9 cellular contexts compared by ENCODE assay signal in genomic region chr20:37669773-37670236, GRCh38. TPM values are rescaled to one million over a fixed set of nuclear protein-coding genes. Genes with fewer than 3 reads are reported as not detected.
DNase-seq lines count a peak whose midpoint lies in the region; ATAC-seq, FAIRE-seq and TF ChIP-seq lines count a peak whose summit lies in the region.
"Had no signal": no experiment of that assay in that cellular context is flagged by ENCODE, and none has a peak within 500 bp of the region (broad histone marks: within the 10 kb centered on the region; RNA-seq: fewer than 3 reads in every experiment).

No MANE protein-coding gene starts in this region.

- no peak overlapping the region for H3K9ac ChIP-seq in H1 (replicated peaks in 1 of 4; ENCODE audit: extremely low read depth in 1 of 4, low read depth in 3 of 4, low read length in 3 of 4)

- no peak for TF ChIP-seq EP300 in H1 (IDR thresholded peaks at IDR 0.05; ENCODE audit: borderline replicate concordance in 1 of 2, low read depth in 2 of 2, low read length in 2 of 2)

- peak overlapping the region; percentile 27; the same call in 1 of the 2 replicates for H2AFZ ChIP-seq in H1 (ENCODE audit: low read length)

- no peak overlapping the region for H2BK20ac ChIP-seq in H1 (ENCODE audit: low read length)

- no peaks in the 10 kb centered on the region for H3K23me2 ChIP-seq in H1 (ENCODE audit: low read depth, low read length)

- FAIRE-seq in H1 (lab: Jason Lieb, UNC), result no peak

- H3K4me1 ChIP-seq in H1 (replicated peaks in 1 of 4; ENCODE audit: control insufficient read depth in 3 of 4, insufficient read depth in 4 of 4, low read length in 3 of 4), result 0 out of 7 replicates have a peak, but pooled peaks cover 0 to 2% (median 0%) of the 10 kb centered on the region in 4 experiments
- no peaks in the 10 kb centered on the region for H3K4me1 ChIP-seq in gastrocnemius medialis

- no peak for ATAC-seq in gastrocnemius medialis

- DNase-seq in NCI-H146 (lab: John Stamatoyannopoulos, UW) (peak; percentile 49), NCI-H146 treated with DMSO at 0.1 percent for 48 hours (lab: John Stamatoyannopoulos, UW; ENCODE audit: unreplicated experiment) (no peak), NCI-H69 (lab: John Stamatoyannopoulos, UW) (peak; percentile 45), H1 (ENCODE audit: low read depth in 1 of 2, low spot score in 2 of 2) (no peak), gastrocnemius medialis (no peak), NCI-H2081 (lab: John Stamatoyannopoulos, UW) (no peak), GF-D8 (lab: John Stamatoyannopoulos, UW) (no peak), ecto neural progenitor cell (ENCODE audit: low spot score) (no peak)
- DNase-seq: ACHN had no signal

- H2BK15ac ChIP-seq in H1 (ENCODE audit: low read length), result no peak overlapping the region

- H3K4ac ChIP-seq in H1 (replicated peaks; ENCODE audit: insufficient read length, low read depth, low read length), result no peak overlapping the region

- 85% methylated on average over 12 of the region's 12 CpGs; no CpG with 5 or more reads in 1 of the 2 experiments for WGBS in H1 (ENCODE audit: extremely low coverage in 1 of 2, insufficient coverage in 1 of 2, insufficient read length in 1 of 2, insufficient replicate concordance in 2 of 2, low coverage in 1 of 2, low lambda C conversion rate in 2 of 2, missing lambda C conversion rate in 1 of 2), 2 experiments

- H3K79me1 ChIP-seq in H1 (ENCODE audit: low read depth, low read length), result no peaks in the 10 kb centered on the region

- in situ Hi-C loops in gastrocnemius medialis (cut with MboI; ENCODE audit: low sequenced_read_pairs in 4 of 4), result no loop called here

- intact Hi-C loops in gastrocnemius medialis (cut with DNase I; ENCODE audit: low total_unique reads), result no loop called here

- no peak overlapping the region for H4K8ac ChIP-seq in H1 (ENCODE audit: extremely low read depth, insufficient read depth, low read length)

- no peak for TF ChIP-seq RAD21 in H1 (IDR thresholded peaks at IDR 0.05 in 1 of 2, conservative IDR thresholded peaks at IDR 0.05 in 1 of 2; ENCODE audit: low read depth in 2 of 2, low read length in 2 of 2)

- no peak overlapping the region for H3K27ac ChIP-seq in H1 (ENCODE audit: low read depth, low read length)
- no peak overlapping the region for H3K27ac ChIP-seq in gastrocnemius medialis

- CTCF ChIA-PET in H1 (lab: Charles Lee; ENCODE audit: partially characterized antibody), result interaction anchor here (0.7 to 1.5 kb wide), 4 partner anchors 19 to 418 kb away, joined by 3 to 8 read pairs (median 4); no protein-coding TSS in a partner anchor

- TF ChIP-seq POLR2A in H1 (IDR thresholded peaks at IDR 0.05; ENCODE audit: control extremely low read depth in 1 of 2, low read depth in 2 of 2, low read length in 2 of 2) (no peak), gastrocnemius medialis (IDR thresholded peaks at IDR 0.05) (no peak)

- no peak overlapping the region for H3K14ac ChIP-seq in H1 (ENCODE audit: insufficient read length)

- H2BK5ac ChIP-seq in H1 (ENCODE audit: low read depth, low read length), result no peak overlapping the region

- H2BK120ac ChIP-seq in H1 (replicated peaks; ENCODE audit: low read depth, low read length), result no peak overlapping the region

- H4K5ac ChIP-seq in H1 (ENCODE audit: insufficient read length, low read depth, low read length), result no peak overlapping the region

- no peak overlapping the region for H2BK12ac ChIP-seq in H1 (ENCODE audit: low read depth, low read length)

- no peaks in the 10 kb centered on the region for H3K27me3 ChIP-seq in H1 (replicated peaks in 1 of 4; ENCODE audit: control insufficient read depth in 3 of 4, extremely low read depth in 1 of 4, insufficient read depth in 3 of 4, low read length in 3 of 4)
- peaks cover 6 to 14% (median 11%) of the 10 kb centered on the region in 3 donors for H3K27me3 ChIP-seq in gastrocnemius medialis

- H3K18ac ChIP-seq in H1 (ENCODE audit: extremely low read depth, low read length), result peak overlapping the region; percentile 78

- no peak overlapping the region for H2AK5ac ChIP-seq in H1 (ENCODE audit: low read depth, low read length)

- H3K36me3 ChIP-seq in H1 (ENCODE audit: control insufficient read depth in 2 of 4, insufficient read depth in 4 of 4, low read length in 3 of 4), result no peaks in the 10 kb centered on the region
- H3K36me3 ChIP-seq in gastrocnemius medialis, result no peaks in the 10 kb centered on the region

- no peak overlapping the region for H3K4me3 ChIP-seq in H1 (ENCODE audit: extremely low read depth in 1 of 4, insufficient read depth in 2 of 4, low read depth in 3 of 4, low read length in 4 of 4)
- peak overlapping the region; percentile 36 to 61 (median 43) for H3K4me3 ChIP-seq in gastrocnemius medialis

- H4K20me1 ChIP-seq in H1 (replicated peaks in 1 of 2; ENCODE audit: control insufficient read depth in 1 of 2, insufficient read depth in 2 of 2, low read length in 2 of 2), result peaks cover 0 to 2% of the 10 kb centered on the region in 2 experiments

- POLR2A ChIA-PET in H1 (lab: Charles Lee; ENCODE audit: partially characterized antibody), result no interaction called here

- H3K9me3 ChIP-seq in H1 (ENCODE audit: insufficient read depth in 2 of 2, low read depth in 1 of 2, low read length in 1 of 2) (no peaks in the 10 kb centered on the region; a peak in 1 of 4 replicates), gastrocnemius medialis (no peaks in the 10 kb centered on the region)

- no peak overlapping the region for H3K23ac ChIP-seq in H1 (ENCODE audit: insufficient read length)

- TF ChIP-seq CTCF in H1 (IDR thresholded peaks at IDR 0.05; ENCODE audit: control extremely low read depth in 1 of 3, insufficient read depth in 1 of 3, low read depth in 1 of 3, low read length in 3 of 3), result no peak
- no peak for TF ChIP-seq CTCF in gastrocnemius medialis (IDR thresholded peaks at IDR 0.05 in 4 of 5, conservative IDR thresholded peaks at IDR 0.05 in 1 of 5)

- H3K56ac ChIP-seq in H1 (replicated peaks; ENCODE audit: insufficient read length, low read depth, low read length), result no peak overlapping the region

- no peak overlapping the region for H4K91ac ChIP-seq in H1 (replicated peaks; ENCODE audit: insufficient read length, low read length)

- no peak overlapping the region for H3K4me2 ChIP-seq in H1 (ENCODE audit: insufficient read depth in 1 of 2, low read depth in 2 of 2, low read length in 2 of 2)

- H3K79me2 ChIP-seq in H1 (ENCODE audit: control insufficient read depth in 1 of 2, insufficient read depth in 2 of 2, low read length in 2 of 2), result no peaks in the 10 kb centered on the region

TF ChIP-seq in H1, 55 proteins besides CTCF, POLR2A, EP300 and RAD21:
- TF ChIP-seq SIX5 (IDR thresholded peaks at IDR 0.05; ENCODE audit: low read depth, low read length), result no peak
- TF ChIP-seq TBP (IDR thresholded peaks at IDR 0.05; ENCODE audit: low read depth, low read length), result no peak
- no peak for TF ChIP-seq GABPA (IDR thresholded peaks at IDR 0.05; ENCODE audit: borderline replicate concordance, insufficient read depth, low read length)
- TF ChIP-seq KDM1A (IDR thresholded peaks at IDR 0.05; ENCODE audit: borderline replicate concordance, low read length), result no peak
- no peak for TF ChIP-seq SP2 (IDR thresholded peaks at IDR 0.05; ENCODE audit: low read length)

RNA-seq across cellular contexts. Expression of gene CTNNBL1, which starts 24.0 kb away (rescaled TPM):
- 70.4 and 81.6 TPM in 2 replicates for total RNA-seq in H1 (2021; fragmentation: NEBNext Ultra II Directional; extraction: Animal tissue kit (Norgen Biotek cat#: 25700))
- polyA plus RNA-seq in H1 (2011; rRNA removed), result 14.4 and 19.6 TPM in 2 replicates
- polyA plus RNA-seq in H1 (2011; cell fraction: cytosol; rRNA removed), result 35.3 TPM
- 27.1 TPM for polyA plus RNA-seq in H1 (2011; cell fraction: nucleus; rRNA removed)
- polyA plus RNA-seq in H1 (2012, experiment 1 of 2), result 71.3 to 98.7 TPM (median 82.9 TPM) in 4 replicates
- polyA plus RNA-seq in H1 (2012, experiment 2 of 2), result 30.7 TPM
- 83.0 TPM for polyA plus RNA-seq in H1 (2013, experiment 1 of 2)
- polyA plus RNA-seq in H1 (2013, experiment 2 of 2), result 89.4 TPM
- 31.4 and 36.5 TPM in 2 replicates for polyA minus RNA-seq in H1 (2011; rRNA and poly(A)+ RNA removed)
- 22.6 TPM for polyA minus RNA-seq in H1 (2011; cell fraction: cytosol; rRNA and poly(A)+ RNA removed)
- 20.5 TPM for polyA minus RNA-seq in H1 (2011; cell fraction: nucleus; rRNA and poly(A)+ RNA removed)
- 10 to 100 TPM; 23.1 to 35.4 (median 30.3) TPM for total RNA-seq in gastrocnemius medialis

Comparison
In these comparisons a context has a peak if more than half of its experiments do, and no peak if none do; other contexts are left out.
1. DNase-seq: peak in NCI-H146 (single experiment) and NCI-H69 (single experiment); none in NCI-H146 treated with DMSO at 0.1 percent for 48 hours (single experiment), H1 (0 of 2), gastrocnemius medialis (0 of 2), NCI-H2081 (0 of 2), GF-D8 (single experiment) and ecto neural progenitor cell (single experiment).
2. H3K4me3 ChIP-seq: peak in gastrocnemius medialis (4 of 4); none in H1 (0 of 4).